In the genomic region with DNA sequence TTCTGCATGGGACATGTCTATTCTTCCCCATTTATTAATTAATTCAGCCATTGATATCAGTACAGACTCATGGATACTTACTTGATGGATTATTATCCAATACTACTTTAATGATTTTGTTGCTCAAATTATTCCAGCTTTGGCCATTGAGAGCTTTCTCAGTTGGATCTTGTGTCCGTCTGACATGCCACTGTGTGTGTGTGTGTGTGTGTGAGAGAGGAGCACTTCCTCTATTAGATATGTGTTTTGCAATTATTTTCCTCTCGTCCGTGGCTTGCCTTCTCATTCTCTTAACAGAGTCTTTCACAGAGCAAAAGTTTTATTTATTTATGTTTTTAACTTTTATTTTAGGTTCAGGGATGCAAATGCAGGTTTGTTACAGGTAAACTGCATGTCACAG, we compare ENCODE assay signal across 20 cellular contexts.
"Had no signal": no experiment of that assay in that cellular context is flagged by ENCODE, and none has a peak within 500 bp of the region (broad histone marks: within the 10 kb centered on the region; RNA-seq: fewer than 3 reads in every experiment).

No MANE protein-coding gene starts in this region.

- ATAC-seq: heart right ventricle, left ventricle myocardium superior had no signal

- H3K9me3 ChIP-seq: stomach, thoracic aorta had no signal

- H3K9me3 Mint-ChIP-seq: activated CD4-positive, alpha-beta T cell treated with anti-CD3 and anti-CD28 coated beads, Interleukin-2, amount 10 ng/mL, durations not matched to agents 24 days and 14 days; activated naive CD4-positive, alpha-beta T cell treated with anti-CD3 and anti-CD28 coated beads, Interleukin-2, amount 50 U/mL, for 24 hours; activated T-helper 2 cell treated with anti-CD3 and anti-CD28 coated beads, Interferon-gamma antibody, Interleukin-2, Interleukin-4, amounts not matched to agents 10 μg/mL and 5 μg/mL and 100 μg/mL, durations not matched to agents 14 hours and 24 hours and 36 hours had no signal

- DNase-seq: activated B cell treated with CpG ODN at 0.5 μM for 24 hours; activated CD4-positive, alpha-beta T cell treated with anti-CD3 and anti-CD28 coated beads, Interleukin-2, amount 10 ng/mL, durations not matched to agents 24 days and 14 days; activated T-cell treated with anti-CD3 and anti-CD28 coated beads for 4 hours; caudate nucleus; effector CD8-positive, alpha-beta T cell; islet precursor cell; left ventricle myocardium superior; mesendoderm; retina; stimulated activated CD4-positive, alpha-beta T cell treated with anti-CD3 and anti-CD28 coated beads, Interleukin-15, amount 100 ng/mL, for 24 hours; stimulated activated CD4-positive, alpha-beta T cell treated with anti-CD3 and anti-CD28 coated beads, Interleukin-4, amount 100 ng/mL, for 24 hours; stomach; T-helper 9 cell had no signal

- H3K27ac Mint-ChIP-seq: activated B cell treated with CpG ODN at 0.5 μM for 24 hours; activated CD4-positive, alpha-beta T cell treated with anti-CD3 and anti-CD28 coated beads, Interleukin-2, amount 10 ng/mL, durations not matched to agents 24 days and 14 days; activated naive CD4-positive, alpha-beta T cell treated with anti-CD3 and anti-CD28 coated beads, Interleukin-2, amount 50 U/mL, for 24 hours; activated T-helper 2 cell treated with anti-CD3 and anti-CD28 coated beads, Interferon-gamma antibody, Interleukin-2, Interleukin-4, amounts not matched to agents 10 μg/mL and 5 μg/mL and 100 μg/mL, durations not matched to agents 14 hours and 24 hours and 36 hours had no signal

- H3K4me1 Mint-ChIP-seq: activated B cell treated with CpG ODN at 0.5 μM for 24 hours; activated CD4-positive, alpha-beta T cell treated with anti-CD3 and anti-CD28 coated beads, Interleukin-2, amount 10 ng/mL, durations not matched to agents 24 days and 14 days; activated naive CD4-positive, alpha-beta T cell treated with anti-CD3 and anti-CD28 coated beads, Interleukin-2, amount 50 U/mL, for 24 hours had no signal

- H3K4me3 Mint-ChIP-seq: activated B cell treated with CpG ODN at 0.5 μM for 24 hours; activated CD4-positive, alpha-beta T cell treated with anti-CD3 and anti-CD28 coated beads, Interleukin-2, amount 10 ng/mL, durations not matched to agents 24 days and 14 days; activated naive CD4-positive, alpha-beta T cell treated with anti-CD3 and anti-CD28 coated beads, Interleukin-2, amount 50 U/mL, for 24 hours; neural crest cell had no signal

- H3K27me3 ChIP-seq: heart right ventricle had no signal

- H3K4me3 ChIP-seq: coronary artery, heart right ventricle, stomach, thoracic aorta had no signal

- H3K27ac ChIP-seq: coronary artery, heart right ventricle, parathyroid adenoma, stomach, thoracic aorta had no signal

- H3K4me1 ChIP-seq: parathyroid adenoma, stomach had no signal

- H3K36me3 ChIP-seq: heart right ventricle, stomach, thoracic aorta had no signal
